8 cellular contexts compared by ENCODE assay signal in the genomic region with DNA sequence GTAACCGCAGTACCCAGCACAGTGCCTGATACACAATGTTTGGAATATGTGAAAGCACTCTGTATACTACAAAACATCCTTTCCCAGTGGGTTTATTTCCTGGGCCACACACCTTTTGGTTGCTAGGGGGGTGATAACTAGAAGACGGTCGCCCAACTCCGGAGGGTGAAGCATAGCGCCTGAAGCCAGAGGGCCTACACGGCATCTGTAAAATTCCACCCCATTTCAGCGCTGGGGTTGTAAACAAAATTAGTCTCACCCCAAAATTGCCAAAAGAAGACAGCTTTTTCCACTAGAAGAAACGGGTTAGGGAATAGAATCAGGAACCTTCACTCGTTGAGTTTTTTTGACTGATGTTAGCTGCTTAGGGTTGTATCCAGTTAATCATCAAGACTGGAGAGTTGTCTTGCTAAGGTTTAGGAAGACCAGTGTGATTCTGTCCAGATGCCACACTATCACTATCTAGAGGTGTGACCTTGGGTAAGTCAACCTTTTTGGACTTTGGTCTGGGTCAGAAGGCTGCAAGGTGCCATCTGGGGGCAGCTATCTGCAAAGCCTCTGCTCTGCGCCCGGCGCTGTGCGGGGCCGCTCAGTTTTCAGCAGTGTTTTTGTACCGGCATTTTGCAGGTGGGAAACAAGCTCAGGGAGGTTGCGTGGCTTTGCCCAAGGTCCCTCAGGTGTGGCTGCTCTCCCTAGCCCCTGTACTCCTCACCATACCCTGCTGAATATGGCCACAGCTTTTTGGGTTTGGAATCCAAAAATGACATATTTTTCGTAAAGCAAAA. TPM values are rescaled to one million over a fixed set of nuclear protein-coding genes. Genes with fewer than 3 reads are reported as not detected.
DNase-seq lines count a peak whose midpoint lies in the region; ATAC-seq and TF ChIP-seq lines count a peak whose summit lies in the region.

No MANE protein-coding gene starts in this region.

- DNase-seq in heart left ventricle (no peak), left cardiac atrium (no peak), mammary epithelial cell (no peak), NCI-H187 (lab: John Stamatoyannopoulos, UW) (no peak), NCI-H2107 (lab: John Stamatoyannopoulos, UW) (no peak), NCI-H146 treated with DMSO at 0.1 percent for 48 hours (lab: John Stamatoyannopoulos, UW; ENCODE audit: unreplicated experiment) (no peak), cerebellar nuclear complex (lab: John Stamatoyannopoulos, UW) (no peak)

- CTCF ChIA-PET in mammary epithelial cell (lab: Charles Lee; ENCODE audit: low non-redundant PET) = no interaction called here

- ATAC-seq in heart left ventricle (no peak), left cardiac atrium (no peak)

- H3K9ac ChIP-seq in mammary epithelial cell (ENCODE audit: insufficient read depth, low read length) (peak overlapping the region; percentile 85), mucosa of rectum (ENCODE audit: low read depth in 1 of 2, low read length in 2 of 2) (peak overlapping the region in 1 of 2 donors; percentile 94)

- H3K4me1 ChIP-seq in heart left ventricle (peaks cover 0 to 51% (median 32%) of the 10 kb centered on the region in 12 donors), mammary epithelial cell (ENCODE audit: insufficient read depth, low read length) (peaks cover 40% of the 10 kb centered on the region), mucosa of rectum (ENCODE audit: control insufficient read depth in 2 of 2, insufficient read depth in 2 of 2, low read length in 2 of 2) (peaks cover 25 to 30% of the 10 kb centered on the region in 2 donors)

- H3K4me2 ChIP-seq in mammary epithelial cell (ENCODE audit: insufficient read depth, low read depth, low read length) = peak overlapping the region; percentile 94

- dilution Hi-C loops in mammary epithelial cell (cut with HindIII; ENCODE audit: low sequenced_read_pairs) = loop anchor here (5.0 kb wide), 1 partner anchor 36 kb away; no protein-coding TSS in a partner anchor

- H3K9me3 ChIP-seq in heart left ventricle (no peaks in the 10 kb centered on the region), mammary epithelial cell (replicated peaks; ENCODE audit: insufficient read depth, low read length) (no peaks in the 10 kb centered on the region), mucosa of rectum (ENCODE audit: control insufficient read depth in 2 of 2, low read length in 2 of 2) (no peaks in the 10 kb centered on the region)

- H3K27ac ChIP-seq in heart left ventricle (peak overlapping the region in 7 of 12 donors; percentile 85 to 97 (median 93)), mammary epithelial cell (ENCODE audit: insufficient read depth, low read depth, low read length) (no peak overlapping the region), mucosa of rectum (ENCODE audit: low read depth in 2 of 2, low read length in 2 of 2) (peak overlapping the region in 1 of 2 donors; percentile 85)

- TF ChIP-seq CTCF in heart left ventricle (IDR thresholded peaks at IDR 0.05) = no peak
- no peak for TF ChIP-seq CTCF in mammary epithelial cell (conservative IDR thresholded peaks at IDR 0.05 in 1 of 2, IDR thresholded peaks at IDR 0.05 in 1 of 2; ENCODE audit: extremely low read depth in 1 of 2, insufficient read depth in 1 of 2, low read depth in 1 of 2, low read length in 2 of 2)

- H3K27me3 ChIP-seq in heart left ventricle = no peaks in the 10 kb centered on the region
- H3K27me3 ChIP-seq in mammary epithelial cell (ENCODE audit: insufficient read depth, low read length) = no peaks in the 10 kb centered on the region
- no peaks in the 10 kb centered on the region for H3K27me3 ChIP-seq in mucosa of rectum (ENCODE audit: control insufficient read depth in 2 of 2, insufficient read depth in 2 of 2, low read length in 2 of 2)

- in situ Hi-C loops in mammary epithelial cell (cut with MboI; ENCODE audit: low sequenced_read_pairs in 2 of 2) = loop anchor here in 1 of 2 donors (25.0 kb wide), 1 partner anchor 234 kb away; a partner anchor contains a TSS

- no peak overlapping the region for H2AFZ ChIP-seq in mammary epithelial cell (ENCODE audit: low read depth, low read length)

- BruUV-seq in mammary epithelial cell (replicated peaks; lab: Mats Ljungman, UMichigan) = TSS peak; percentile 37

- TF ChIP-seq POLR2A in heart left ventricle (IDR thresholded peaks at IDR 0.05) = no peak

- H4K20me1 ChIP-seq in mammary epithelial cell (ENCODE audit: insufficient read depth, low read length) = no peaks in the 10 kb centered on the region

- intact Hi-C loops in heart left ventricle (cut with DNase I) (loop anchor here in 2 of 10 donors (5.0 to 10.0 kb wide), 2 partner anchors 194 to 196 kb away; no protein-coding TSS in a partner anchor), left cardiac atrium (cut with DNase I) (loop anchor here in 1 of 2 donors (10.0 kb wide), 1 partner anchor 194 kb away; no protein-coding TSS in a partner anchor), mammary epithelial cell (cut with micrococcal nuclease) (no loop called here)

- peaks cover 15% of the 10 kb centered on the region for H3K79me2 ChIP-seq in mammary epithelial cell (ENCODE audit: insufficient read depth, low read length)

- H3K36me3 ChIP-seq in heart left ventricle (peaks cover 0 to 10% (median 5%) of the 10 kb centered on the region in 9 donors), mammary epithelial cell (ENCODE audit: insufficient read depth, low read length) (no peaks in the 10 kb centered on the region), mucosa of rectum (ENCODE audit: control insufficient read depth in 2 of 2, insufficient read depth in 2 of 2, low read length in 2 of 2) (no peaks in the 10 kb centered on the region)

- H3K4me3 ChIP-seq in heart left ventricle = peak overlapping the region in 10 of 12 donors; percentile 61 to 97 (median 80)
- H3K4me3 ChIP-seq in mammary epithelial cell (replicated peaks in 1 of 3; ENCODE audit: insufficient read depth in 1 of 3, low read depth in 2 of 3, low read length in 3 of 3) = peak overlapping the region; percentile 81 to 90 (median 85)
- peak overlapping the region; percentile 85 to 95 for H3K4me3 ChIP-seq in mucosa of rectum (ENCODE audit: low read length in 2 of 2)

- WGBS in heart left ventricle, 4 donors = 87 to 93% (median 90%) methylated on average over 17 of the region's 17 CpGs
- 84% methylated on average over 17 of the region's 17 CpGs for WGBS in mammary epithelial cell (ENCODE audit: low coverage, missing lambda C conversion rate)

RNA-seq across cellular contexts. Expression of a gene that starts 1.3 kb away (rescaled TPM):
- 10 to 100 TPM in 2 of 9 donors, 1 to 10 TPM in 7; 4.8 to 12.3 (median 8.9) TPM for total RNA-seq in heart left ventricle
- 1 to 10 TPM; 4.3 to 7.1 TPM for polyA plus RNA-seq in heart left ventricle
- 1 to 10 TPM; 5.9 to 6.4 TPM for total RNA-seq in left cardiac atrium
- 10 to 100 TPM; 12.0 to 14.1 TPM for total RNA-seq in mammary epithelial cell
- polyA plus RNA-seq in mammary epithelial cell = 8.3 TPM
- polyA minus RNA-seq in mammary epithelial cell = 17.3 TPM

RNA-seq across cellular contexts. Expression of a gene that starts 15.9 kb away (rescaled TPM):
- total RNA-seq in heart left ventricle (10 to 100 TPM in 6 of 9 donors, 1 to 10 TPM in 3; 8.7 to 14.4 (median 12.7) TPM), left cardiac atrium (10 to 100 TPM; 10.8 to 15.3 TPM), mammary epithelial cell (10 to 100 TPM; 41.6 to 49.0 TPM)
- polyA plus RNA-seq in heart left ventricle (10 to 100 TPM in 1 of 2 donors, 1 to 10 TPM in 1; 10.0 to 18.1 TPM), mammary epithelial cell (38.3 TPM)
- 9.1 TPM for polyA minus RNA-seq in mammary epithelial cell

RNA-seq across cellular contexts. Expression of a gene that starts 41.8 kb away (rescaled TPM):
- 10 to 100 TPM; 26.4 to 40.0 (median 33.8) TPM for total RNA-seq in heart left ventricle
- polyA plus RNA-seq in heart left ventricle = 10 to 100 TPM; 40.5 to 51.6 TPM
- 10 to 100 TPM; 30.0 to 31.9 TPM for total RNA-seq in left cardiac atrium
- total RNA-seq in mammary epithelial cell = 10 to 100 TPM; 36.0 to 44.8 TPM
- polyA plus RNA-seq in mammary epithelial cell = 56.7 TPM
- 21.6 TPM for polyA minus RNA-seq in mammary epithelial cell

RNA-seq across cellular contexts. Expression of a gene that starts 41.9 kb away (rescaled TPM):
- total RNA-seq in heart left ventricle = 10 to 100 TPM; 16.8 to 30.6 (median 27.8) TPM
- polyA plus RNA-seq in heart left ventricle = 10 to 100 TPM in 1 of 2 donors, 1 to 10 TPM in 1; 9.9 to 15.8 TPM
- total RNA-seq in left cardiac atrium = 10 to 100 TPM; 20.9 to 29.6 TPM
- 10 to 100 TPM; 26.3 to 27.5 TPM for total RNA-seq in mammary epithelial cell
- 6.3 TPM for polyA plus RNA-seq in mammary epithelial cell
- 17.8 TPM for polyA minus RNA-seq in mammary epithelial cell
